Comparison of ENCODE assay signal across 20 cellular contexts in the genomic region with DNA sequence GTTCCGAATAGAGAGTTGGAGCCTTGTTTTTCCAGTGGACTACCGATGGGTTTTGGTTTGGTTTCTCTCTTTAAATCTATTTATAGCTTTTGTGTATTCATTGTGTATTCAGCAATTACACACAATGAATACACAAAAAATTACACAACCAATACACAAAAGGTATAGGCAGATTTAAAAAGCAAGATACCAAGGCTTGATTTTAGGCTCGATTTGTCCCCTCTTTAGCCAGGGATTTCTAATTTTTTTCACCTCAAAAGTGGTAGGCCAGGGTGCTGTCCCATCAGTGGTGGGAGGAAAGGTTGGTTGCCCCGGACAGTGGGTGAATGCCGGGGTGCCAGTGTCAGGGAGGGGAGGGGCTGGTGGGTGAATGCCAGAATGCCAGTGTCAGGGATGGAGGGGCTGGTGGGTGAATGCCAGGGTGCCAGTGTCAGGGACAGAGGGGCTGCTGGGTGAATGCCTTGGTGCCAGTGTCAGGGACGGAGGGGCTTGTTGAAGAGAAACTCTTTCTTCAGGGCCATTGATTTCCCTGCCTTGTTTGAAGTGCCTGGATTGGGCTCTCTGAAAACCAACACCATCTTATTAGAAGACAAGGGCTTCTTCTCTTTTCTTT.
A peak's percentile ranks its signal among the peaks of the same experiment; 100 is the strongest.
DNase-seq lines count a peak whose midpoint lies in the region; ATAC-seq and TF ChIP-seq lines count a peak whose summit lies in the region.
"Had no signal": no experiment of that assay in that cellular context is flagged by ENCODE, and none has a peak within 500 bp of the region (broad histone marks: within the 10 kb centered on the region; RNA-seq: fewer than 3 reads in every experiment).

No MANE protein-coding gene starts in this region.

- DNase-seq in activated T-cell treated with anti-CD3 and anti-CD28 coated beads, Interleukin-2, amount 50 U/mL, for 1 hour, result peak; percentile 20
- DNase-seq in activated T-cell treated with anti-CD3 and anti-CD28 coated beads, Interleukin-2, amount 50 U/mL, for 48 hours, result no peak
- DNase-seq in GM13976 (ENCODE audit: low spot score), result peak; percentile 59
- peak; percentile 46 for DNase-seq in ecto neural progenitor cell (ENCODE audit: low spot score)
- peak; percentile 13 to 51 for DNase-seq in psoas muscle
- no peak for DNase-seq in NCI-H1930 (lab: John Stamatoyannopoulos, UW)
- DNase-seq: activated naive CD4-positive, alpha-beta T cell treated with anti-CD3 and anti-CD28 coated beads for 36 hours; amygdala; dermis blood vessel endothelial cell; NCI-H1694; NCI-H69; nephron progenitor cell; SHP77; stimulated activated CD4-positive, alpha-beta T cell treated with anti-CD3 and anti-CD28 coated beads, Interleukin-2, amount 100 ng/mL, for 24 hours; SW 1271; testis had no signal

- H3K27ac ChIP-seq in psoas muscle, result no peak overlapping the region
- H3K27ac ChIP-seq: skin epidermis, testis had no signal

- H3K27me3 ChIP-seq in psoas muscle (ENCODE audit: insufficient read depth in 3 of 3, low read length in 2 of 3), result no peaks in the 10 kb centered on the region
- H3K27me3 ChIP-seq: testis had no signal

- intact Hi-C loops in psoas muscle (cut with DNase I), result loop anchor here in 1 of 2 donors (2.0 kb wide), 1 partner anchor 13 kb away; no protein-coding TSS in a partner anchor

- in situ Hi-C loops in GM13976 (cut with MboI; ENCODE audit: low sequenced_read_pairs, unreplicated experiment), result no loop called here

- H3K4me1 ChIP-seq in psoas muscle, result no peaks in the 10 kb centered on the region
- H3K4me1 ChIP-seq: testis had no signal

- ATAC-seq in psoas muscle (no peak), HG02884 (IDR thresholded peaks at IDR 0.05; ENCODE audit: unreplicated experiment) (no peak), GM21717 (IDR thresholded peaks at IDR 0.05; ENCODE audit: unreplicated experiment) (no peak)
- ATAC-seq: stimulated activated memory B cell treated with anti-CD40 and anti-IgM and Interleukin-4, amounts not matched to agents 10 μg/mL and 1 μg/mL and 100 μg/mL, for 72 hours had no signal

- H3K9me3 ChIP-seq in psoas muscle, result no peaks in the 10 kb centered on the region
- H3K9me3 ChIP-seq: testis had no signal

- no peak overlapping the region for H3K4me3 ChIP-seq in psoas muscle
- H3K4me3 ChIP-seq: skin epidermis, testis had no signal

- WGBS in psoas muscle, 3 donors, result 74 to 79% (median 75%) methylated on average over 6 of the region's 6 CpGs

- H3K36me3 ChIP-seq in psoas muscle (ENCODE audit: insufficient read depth in 1 of 2, low read depth in 1 of 2), result no peaks in the 10 kb centered on the region

- TF ChIP-seq CTCF in GM13976 (IDR thresholded peaks at IDR 0.05; ENCODE audit: borderline replicate concordance, control extremely low read depth, extremely low read depth, insufficient read depth, missing control alignments), result no peak
- no peak for TF ChIP-seq CTCF in psoas muscle (IDR thresholded peaks at IDR 0.05)

Comparison
In these comparisons a context has a peak if more than half of its experiments do, and no peak if none do; other contexts are left out.
1. DNase-seq: peak in activated T-cell treated with anti-CD3 and anti-CD28 coated beads, Interleukin-2, amount 50 U/mL, for 1 hour (single experiment), GM13976 (single experiment), ecto neural progenitor cell (single experiment) and psoas muscle (2 of 2); none in activated T-cell treated with anti-CD3 and anti-CD28 coated beads, Interleukin-2, amount 50 U/mL, for 48 hours (0 of 2) and NCI-H1930 (0 of 2).